7 cellular contexts compared by ENCODE assay signal in the genomic region with DNA sequence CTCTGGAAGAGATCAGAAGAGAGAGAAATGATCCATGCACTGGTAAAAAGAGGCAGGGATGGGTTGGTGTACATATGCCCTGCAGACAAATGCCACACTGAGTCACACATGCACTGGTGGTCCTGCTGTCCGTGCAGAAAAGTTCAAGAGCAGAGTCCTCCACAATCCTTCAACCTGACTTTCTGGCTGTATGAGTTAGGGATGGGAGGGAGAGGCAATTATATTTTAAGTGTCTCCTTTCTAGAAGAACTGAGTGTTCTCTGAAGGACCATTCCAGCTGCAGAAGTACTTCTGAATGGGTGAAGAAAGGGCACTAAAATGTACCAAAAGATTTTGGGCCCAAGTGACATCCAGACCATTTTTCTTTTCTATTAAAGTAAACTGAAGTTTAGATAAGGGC.
"Had no signal": no experiment of that assay in that cellular context is flagged by ENCODE, and none has a peak within 500 bp of the region (broad histone marks: within the 10 kb centered on the region; RNA-seq: fewer than 3 reads in every experiment).

No MANE protein-coding gene starts in this region.

- H3K27ac Mint-ChIP-seq: GM23338, H9 had no signal

- H3K4me3 ChIP-seq: GM23338, K562 had no signal

- H3K4me3 Mint-ChIP-seq: GM23338, H9 had no signal

- H3K4me1 Mint-ChIP-seq: GM23338, H9 had no signal

- DNase-seq: H9, HCEC 1CT, IMR-90 had no signal

- H3K9me3 Mint-ChIP-seq: GM23338, H9 had no signal

- ATAC-seq: GM23338, HepG2, K562 had no signal

- H3K27ac ChIP-seq: HL-60 had no signal
